15 cellular contexts compared by ENCODE assay signal in the genomic region with DNA sequence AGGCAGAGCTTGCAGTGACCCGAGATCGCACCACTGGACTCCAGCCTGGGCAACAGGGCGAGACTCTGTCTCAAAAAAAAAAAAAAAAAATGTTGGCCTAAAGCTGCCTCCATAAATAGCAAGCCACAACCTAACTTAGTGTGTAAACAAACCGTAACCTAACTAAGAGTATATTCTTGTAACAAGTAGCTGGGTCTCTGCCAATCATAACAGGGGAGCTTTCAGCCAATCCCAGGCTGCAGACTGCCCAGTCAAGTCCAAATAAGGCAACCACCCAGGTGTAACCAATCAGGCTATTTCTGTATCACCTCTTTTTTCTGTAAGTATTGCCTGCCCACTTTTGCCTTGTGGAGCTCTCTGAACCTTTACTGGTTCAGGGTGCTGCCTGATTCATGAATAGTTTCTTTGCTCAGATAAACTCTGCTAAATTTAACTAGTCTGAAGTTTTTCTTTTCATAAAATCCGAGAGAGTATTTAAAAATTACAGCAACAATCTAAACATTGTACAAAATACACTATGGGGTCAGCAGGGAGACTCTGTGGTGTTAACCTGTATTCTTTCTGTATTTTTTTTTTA. TPM values are rescaled to one million over a fixed set of nuclear protein-coding genes. Genes with fewer than 3 reads are reported as not detected.
DNase-seq lines count a peak whose midpoint lies in the region; ATAC-seq and TF ChIP-seq lines count a peak whose summit lies in the region.
"Had no signal": no experiment of that assay in that cellular context is flagged by ENCODE, and none has a peak within 500 bp of the region (broad histone marks: within the 10 kb centered on the region; RNA-seq: fewer than 3 reads in every experiment).

No MANE protein-coding gene starts in this region.

- no peak for TF ChIP-seq CTCF in DOHH2 (IDR thresholded peaks at IDR 0.05; ENCODE audit: low read depth, low read length, poor library complexity, severe bottlenecking)

- no peaks in the 10 kb centered on the region for H3K9me2 ChIP-seq in DOHH2 (replicated peaks; ENCODE audit: control insufficient read depth, low read length)

- peaks cover 18% of the 10 kb centered on the region for H3K27me3 ChIP-seq in DOHH2 (ENCODE audit: control insufficient read depth, low read length)
- H3K27me3 ChIP-seq: SJSA1 had no signal

- H4K20me1 ChIP-seq in DOHH2 (ENCODE audit: control insufficient read depth, insufficient read depth, low read depth, low read length), result no peaks in the 10 kb centered on the region

- DNase-seq in Jurkat, Clone E6-1 (ENCODE audit: low read depth, low spot score), result peak; percentile 21
- peak; percentile 7 for DNase-seq in T1000 (lab: John Stamatoyannopoulos, UW)
- peak; percentile 48 for DNase-seq in kidney tubule cell (ENCODE audit: low spot score)
- DNase-seq in central memory CD4-positive, alpha-beta T cell, result no peak
- no peak for DNase-seq in HK-2 (ENCODE audit: unreplicated experiment)
- DNase-seq in midbrain (lab: John Stamatoyannopoulos, UW), result no peak
- DNase-seq: activated CD4-positive, CD25-positive, alpha-beta regulatory T cell; left cardiac atrium; NCI-H510A; stimulated activated CD4-positive, alpha-beta T cell treated with anti-CD3 and anti-CD28 coated beads, Interleukin-12 subunit alpha, Interleukin-12 subunit beta, amount 100 ng/mL, for 4 hours had no signal

- no peaks in the 10 kb centered on the region for H3K36me3 ChIP-seq in DOHH2 (ENCODE audit: control insufficient read depth, low read length)
- H3K36me3 ChIP-seq: neural progenitor cell had no signal

- H3K79me2 ChIP-seq in DOHH2 (ENCODE audit: control insufficient read depth, low read length), result no peaks in the 10 kb centered on the region

- no peak for ATAC-seq in GM19463 (IDR thresholded peaks at IDR 0.05; ENCODE audit: unreplicated experiment)
- ATAC-seq: left cardiac atrium had no signal

- peak overlapping the region; percentile 1 for H3K4me3 ChIP-seq in DOHH2 (ENCODE audit: low read length)
- no peak overlapping the region for H3K4me3 ChIP-seq in Jurkat, Clone E6-1 (ENCODE audit: low read length)
- H3K4me3 ChIP-seq: neural progenitor cell, SJSA1 had no signal

- H3F3A ChIP-seq in DOHH2 (ENCODE audit: control insufficient read depth, insufficient read depth), result no peaks in the 10 kb centered on the region

- H3K4me1 ChIP-seq in DOHH2 (ENCODE audit: control insufficient read depth, low read length), result peaks cover 23% of the 10 kb centered on the region
- H3K4me1 ChIP-seq: neural progenitor cell had no signal

- H3K4me2 ChIP-seq in DOHH2 (ENCODE audit: low read length), result peak overlapping the region; percentile 40
- H3K4me2 ChIP-seq: KMS-11, neural progenitor cell had no signal

- no peak overlapping the region for H3K27ac ChIP-seq in DOHH2 (ENCODE audit: low read depth, low read length)
- H3K27ac ChIP-seq: KMS-11, neural progenitor cell, SJSA1 had no signal

- H3K9me3 ChIP-seq in DOHH2 (ENCODE audit: control insufficient read depth, insufficient read depth, low read length), result no peaks in the 10 kb centered on the region
- H3K9me3 ChIP-seq: SJSA1 had no signal

RNA-seq across cellular contexts. Expression of a gene that starts 4.5 kb away (rescaled TPM):
- not detected for polyA plus RNA-seq in Jurkat, Clone E6-1 (2012; ENCODE audit: insufficient read depth, insufficient read length)

RNA-seq across cellular contexts. Expression of a gene that starts 30.6 kb away (rescaled TPM):
- 505 TPM for polyA plus RNA-seq in Jurkat, Clone E6-1 (2012; ENCODE audit: insufficient read depth, insufficient read length)

RNA-seq across cellular contexts. Expression of a gene that starts 36.7 kb away (rescaled TPM):
- polyA plus RNA-seq in Jurkat, Clone E6-1 (2012; ENCODE audit: insufficient read depth, insufficient read length), result 162 TPM

Comparison
In these comparisons a context has a peak if more than half of its experiments do, and no peak if none do; other contexts are left out.
1. DNase-seq: peak in Jurkat, Clone E6-1 (single experiment), T1000 (single experiment) and kidney tubule cell (single experiment); none in central memory CD4-positive, alpha-beta T cell (single experiment), HK-2 (single experiment) and midbrain (single experiment).